ENCODE assay signal across 23 cellular contexts in the genomic region with DNA sequence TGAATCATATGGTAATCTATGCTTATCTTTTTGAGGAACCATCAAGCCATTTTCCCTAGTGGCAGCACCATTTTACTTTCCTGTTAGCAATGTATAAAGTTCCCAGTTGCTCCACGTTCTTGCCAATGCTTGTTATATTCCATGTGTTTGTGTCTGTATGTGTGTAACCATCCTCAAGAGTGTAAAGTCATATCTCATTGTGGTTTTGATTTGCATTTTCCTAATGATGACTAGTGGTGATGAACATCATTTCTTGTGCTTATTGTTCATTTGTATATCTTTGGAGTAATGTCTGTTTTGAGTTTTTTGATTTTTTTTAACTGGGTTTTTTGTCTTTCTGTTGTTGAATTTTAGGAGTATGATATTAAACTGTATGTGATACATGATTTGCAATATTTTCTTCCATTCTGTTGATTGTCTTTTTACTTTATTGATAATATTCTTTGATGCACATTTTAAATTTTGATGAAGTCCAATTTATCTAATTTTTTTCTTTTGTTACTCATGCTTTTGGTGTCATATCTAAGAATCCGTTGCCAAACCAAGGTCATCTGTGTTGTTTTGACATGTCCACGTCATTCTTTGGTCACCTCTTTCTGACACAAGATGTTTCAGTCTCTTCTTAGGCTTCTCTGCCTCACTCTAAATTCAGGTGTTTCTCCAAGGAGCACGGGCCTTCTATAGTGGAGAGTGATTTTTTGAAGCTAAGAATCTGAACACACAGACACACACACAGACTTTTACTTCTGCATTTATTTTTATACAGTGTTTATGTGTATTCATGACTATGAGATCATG. TPM values are rescaled to one million over a fixed set of nuclear protein-coding genes. Genes with fewer than 3 reads are reported as not detected.
DNase-seq lines count a peak whose midpoint lies in the region; ATAC-seq and TF ChIP-seq lines count a peak whose summit lies in the region.
"Had no signal": no experiment of that assay in that cellular context is flagged by ENCODE, and none has a peak within 500 bp of the region (broad histone marks: within the 10 kb centered on the region; RNA-seq: fewer than 3 reads in every experiment).

No MANE protein-coding gene starts in this region.

- H3K27ac ChIP-seq in heart left ventricle: no peak overlapping the region
- H3K27ac ChIP-seq: 22Rv1 had no signal

- H3K9me3 ChIP-seq in heart left ventricle: no peaks in the 10 kb centered on the region

- H3K36me3 ChIP-seq in H7 (replicated peaks; ENCODE audit: control insufficient read depth, insufficient read depth, low read length): no peaks in the 10 kb centered on the region
- peaks cover 0 to 12% (median 0%) of the 10 kb centered on the region in 9 donors for H3K36me3 ChIP-seq in heart left ventricle

- no peaks in the 10 kb centered on the region for H3K27me3 Mint-ChIP-seq in T-helper 2 cell treated with Interferon-gamma antibody and Interleukin-4, amounts not matched to agents 5 μg/mL and 100 μg/mL, for 36 hours (ENCODE audit: low read depth)
- H3K27me3 Mint-ChIP-seq in WTC11 (ENCODE audit: low read depth): no peaks in the 10 kb centered on the region
- H3K27me3 Mint-ChIP-seq: effector memory CD8-positive, alpha-beta T cell had no signal

- CTCF ChIA-PET in WTC11 (lab: Charles Lee): no interaction called here

- no peaks in the 10 kb centered on the region for H3K9me3 Mint-ChIP-seq in T-helper 2 cell treated with Interferon-gamma antibody and Interleukin-4, amounts not matched to agents 5 μg/mL and 100 μg/mL, for 36 hours
- no peaks in the 10 kb centered on the region for H3K9me3 Mint-ChIP-seq in WTC11
- H3K9me3 Mint-ChIP-seq: activated naive CD4-positive, alpha-beta T cell treated with anti-CD3 and anti-CD28 coated beads for 36 hours; effector memory CD8-positive, alpha-beta T cell; T-helper 1 cell treated with Interleukin-12 subunit alpha and Interleukin-12 subunit beta and Interleukin-4 antibody, amounts not matched to agents 30 μg/mL and 1 μg/mL, for 36 hours had no signal

- H3K4me3 Mint-ChIP-seq in T-helper 2 cell treated with Interferon-gamma antibody and Interleukin-4, amounts not matched to agents 5 μg/mL and 100 μg/mL, for 36 hours: no peak overlapping the region
- no peak overlapping the region for H3K4me3 Mint-ChIP-seq in WTC11
- H3K4me3 Mint-ChIP-seq: activated naive CD4-positive, alpha-beta T cell treated with anti-CD3 and anti-CD28 coated beads for 36 hours; effector memory CD8-positive, alpha-beta T cell; T-helper 1 cell treated with Interleukin-12 subunit alpha and Interleukin-12 subunit beta and Interleukin-4 antibody, amounts not matched to agents 30 μg/mL and 1 μg/mL, for 36 hours had no signal

- 71 to 92% (median 80%) methylated on average over 4 of the region's 4 CpGs for WGBS in heart left ventricle, 4 donors

- TF ChIP-seq CTCF in WTC11 (IDR thresholded peaks at IDR 0.05) (no peak), fibroblast of the aortic adventitia (IDR thresholded peaks at IDR 0.05; ENCODE audit: insufficient read depth, low read length) (no peak), heart left ventricle (IDR thresholded peaks at IDR 0.05) (no peak)

- DNase-seq in T-helper 2 cell treated with Interferon-gamma antibody and Interleukin-4, amounts not matched to agents 5 μg/mL and 100 μg/mL, for 36 hours (ENCODE audit: low spot score): no peak
- DNase-seq in T-helper 2 cell: no peak
- peak; percentile 1 for DNase-seq in EH (ENCODE audit: low read depth)
- DNase-seq in WTC11 (ENCODE audit: low spot score): no peak
- peak; percentile 4 for DNase-seq in fibroblast of the aortic adventitia (ENCODE audit: low read depth)
- no peak for DNase-seq in H7
- no peak for DNase-seq in heart left ventricle
- no peak for DNase-seq in stimulated activated CD4-positive, alpha-beta T cell treated with anti-CD3 and anti-CD28 coated beads, Interleukin-4, amount 100 ng/mL, for 4 hours
- DNase-seq: activated naive CD4-positive, alpha-beta T cell treated with anti-CD3 and anti-CD28 coated beads for 36 hours; anterior cingulate cortex; cortex of kidney; DND-41; effector memory CD8-positive, alpha-beta T cell; erythroblast; foreskin melanocyte; GOT3; hippocampal formation; left colon; NCI-H446; NCI-H774; right cardiac atrium had no signal

- H3K4me1 ChIP-seq in heart left ventricle: peaks cover 0 to 12% (median 0%) of the 10 kb centered on the region in 12 donors

- peaks cover 15% of the 10 kb centered on the region for H3K4me1 Mint-ChIP-seq in T-helper 2 cell treated with Interferon-gamma antibody and Interleukin-4, amounts not matched to agents 5 μg/mL and 100 μg/mL, for 36 hours (ENCODE audit: low read depth)
- peaks cover 19% of the 10 kb centered on the region for H3K4me1 Mint-ChIP-seq in WTC11

- intact Hi-C loops in heart left ventricle (cut with DNase I): no loop called here

- TF ChIP-seq POLR2A in heart left ventricle (IDR thresholded peaks at IDR 0.05): no peak

- H3K4me3 ChIP-seq in fibroblast of the aortic adventitia (ENCODE audit: low read depth, low read length) (no peak overlapping the region), H7 (ENCODE audit: insufficient read depth, low read depth, low read length) (no peak overlapping the region), heart left ventricle (no peak overlapping the region)

- ATAC-seq in WTC11: no peak
- no peak for ATAC-seq in heart left ventricle
- ATAC-seq: effector memory CD8-positive, alpha-beta T cell; left colon; right cardiac atrium had no signal

- no peaks in the 10 kb centered on the region for H3K27me3 ChIP-seq in H7 (ENCODE audit: control insufficient read depth, insufficient read depth, low read length)
- no peaks in the 10 kb centered on the region for H3K27me3 ChIP-seq in heart left ventricle

- H3K27ac Mint-ChIP-seq in T-helper 2 cell treated with Interferon-gamma antibody and Interleukin-4, amounts not matched to agents 5 μg/mL and 100 μg/mL, for 36 hours: peak overlapping the region; percentile 32
- H3K27ac Mint-ChIP-seq in WTC11: 0 out of 2 replicates have a peak overlapping the region, but pooled peaks have one; percentile 24
- H3K27ac Mint-ChIP-seq: activated naive CD4-positive, alpha-beta T cell treated with anti-CD3 and anti-CD28 coated beads for 36 hours; T-helper 1 cell treated with Interleukin-12 subunit alpha and Interleukin-12 subunit beta and Interleukin-4 antibody, amounts not matched to agents 30 μg/mL and 1 μg/mL, for 36 hours had no signal

- peaks cover 31% of the 10 kb centered on the region for H3K36me3 Mint-ChIP-seq in T-helper 2 cell treated with Interferon-gamma antibody and Interleukin-4, amounts not matched to agents 5 μg/mL and 100 μg/mL, for 36 hours (ENCODE audit: low read depth)
- H3K36me3 Mint-ChIP-seq in WTC11: peaks cover 11% of the 10 kb centered on the region

- POLR2A ChIA-PET in WTC11 (lab: Charles Lee): no interaction called here

TF ChIP-seq in WTC11, 78 proteins besides CTCF, POLR2A, EP300 and RAD21 (continues in another document):
- TF ChIP-seq, protein P1, sequence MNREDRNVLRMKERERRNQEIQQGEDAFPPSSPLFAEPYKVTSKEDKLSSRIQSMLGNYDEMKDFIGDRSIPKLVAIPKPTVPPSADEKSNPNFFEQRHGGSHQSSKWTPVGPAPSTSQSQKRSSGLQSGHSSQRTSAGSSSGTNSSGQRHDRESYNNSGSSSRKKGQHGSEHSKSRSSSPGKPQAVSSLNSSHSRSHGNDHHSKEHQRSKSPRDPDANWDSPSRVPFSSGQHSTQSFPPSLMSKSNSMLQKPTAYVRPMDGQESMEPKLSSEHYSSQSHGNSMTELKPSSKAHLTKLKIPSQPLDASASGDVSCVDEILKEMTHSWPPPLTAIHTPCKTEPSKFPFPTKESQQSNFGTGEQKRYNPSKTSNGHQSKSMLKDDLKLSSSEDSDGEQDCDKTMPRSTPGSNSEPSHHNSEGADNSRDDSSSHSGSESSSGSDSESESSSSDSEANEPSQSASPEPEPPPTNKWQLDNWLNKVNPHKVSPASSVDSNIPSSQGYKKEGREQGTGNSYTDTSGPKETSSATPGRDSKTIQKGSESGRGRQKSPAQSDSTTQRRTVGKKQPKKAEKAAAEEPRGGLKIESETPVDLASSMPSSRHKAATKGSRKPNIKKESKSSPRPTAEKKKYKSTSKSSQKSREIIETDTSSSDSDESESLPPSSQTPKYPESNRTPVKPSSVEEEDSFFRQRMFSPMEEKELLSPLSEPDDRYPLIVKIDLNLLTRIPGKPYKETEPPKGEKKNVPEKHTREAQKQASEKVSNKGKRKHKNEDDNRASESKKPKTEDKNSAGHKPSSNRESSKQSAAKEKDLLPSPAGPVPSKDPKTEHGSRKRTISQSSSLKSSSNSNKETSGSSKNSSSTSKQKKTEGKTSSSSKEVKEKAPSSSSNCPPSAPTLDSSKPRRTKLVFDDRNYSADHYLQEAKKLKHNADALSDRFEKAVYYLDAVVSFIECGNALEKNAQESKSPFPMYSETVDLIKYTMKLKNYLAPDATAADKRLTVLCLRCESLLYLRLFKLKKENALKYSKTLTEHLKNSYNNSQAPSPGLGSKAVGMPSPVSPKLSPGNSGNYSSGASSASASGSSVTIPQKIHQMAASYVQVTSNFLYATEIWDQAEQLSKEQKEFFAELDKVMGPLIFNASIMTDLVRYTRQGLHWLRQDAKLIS (CRISPR knock-in tag; IDR thresholded peaks at IDR 0.05; ENCODE audit: borderline replicate concordance): no peak
- no peak for TF ChIP-seq SP1 (CRISPR knock-in tag; conservative IDR thresholded peaks at IDR 0.05)
- TF ChIP-seq HMGA2 (CRISPR knock-in tag; IDR thresholded peaks at IDR 0.05): no peak

RNA-seq across cellular contexts. Expression of a gene that starts 36.1 kb away (rescaled TPM):
- total RNA-seq in WTC11 (2021) (61.1 to 64.6 TPM (median 61.7 TPM) in 3 replicates), fibroblast of the aortic adventitia (ENCODE audit: low replicate concordance) (74.7 and 82.7 TPM in 2 replicates), heart left ventricle (10 to 100 TPM; 25.5 to 41.1 (median 35.6) TPM)
- total RNA-seq in H7 (2014; rRNA removed; shearing (Covaris generic)): 66.2 and 82.1 TPM in 2 replicates
- 10 to 100 TPM; 21.4 to 35.6 TPM for polyA plus RNA-seq in heart left ventricle

RNA-seq across cellular contexts. Expression of a gene that starts 36.2 kb away (rescaled TPM):
- total RNA-seq in WTC11 (2021) (58.3 to 66.5 TPM (median 64.3 TPM) in 3 replicates), fibroblast of the aortic adventitia (ENCODE audit: low replicate concordance) (40.1 and 130 TPM in 2 replicates), heart left ventricle (10 to 100 TPM; 30.8 to 69.0 (median 56.2) TPM)
- 21.5 and 36.9 TPM in 2 replicates for total RNA-seq in H7 (2014; rRNA removed; shearing (Covaris generic))
- 10 to 100 TPM; 28.1 to 41.2 TPM for polyA plus RNA-seq in heart left ventricle

Comparison
In these comparisons a context has a peak if more than half of its experiments do, and no peak if none do; other contexts are left out.
1. DNase-seq: peak in EH (single experiment) and fibroblast of the aortic adventitia (single experiment); none in T-helper 2 cell treated with Interferon-gamma antibody and Interleukin-4, amounts not matched to agents 5 μg/mL and 100 μg/mL, for 36 hours (single experiment), T-helper 2 cell (0 of 5), WTC11 (single experiment), H7 (single experiment), heart left ventricle (0 of 5) and stimulated activated CD4-positive, alpha-beta T cell treated with anti-CD3 and anti-CD28 coated beads, Interleukin-4, amount 100 ng/mL, for 4 hours (0 of 2).